Comparison of ENCODE assay signal across 8 cellular contexts in the genomic region with DNA sequence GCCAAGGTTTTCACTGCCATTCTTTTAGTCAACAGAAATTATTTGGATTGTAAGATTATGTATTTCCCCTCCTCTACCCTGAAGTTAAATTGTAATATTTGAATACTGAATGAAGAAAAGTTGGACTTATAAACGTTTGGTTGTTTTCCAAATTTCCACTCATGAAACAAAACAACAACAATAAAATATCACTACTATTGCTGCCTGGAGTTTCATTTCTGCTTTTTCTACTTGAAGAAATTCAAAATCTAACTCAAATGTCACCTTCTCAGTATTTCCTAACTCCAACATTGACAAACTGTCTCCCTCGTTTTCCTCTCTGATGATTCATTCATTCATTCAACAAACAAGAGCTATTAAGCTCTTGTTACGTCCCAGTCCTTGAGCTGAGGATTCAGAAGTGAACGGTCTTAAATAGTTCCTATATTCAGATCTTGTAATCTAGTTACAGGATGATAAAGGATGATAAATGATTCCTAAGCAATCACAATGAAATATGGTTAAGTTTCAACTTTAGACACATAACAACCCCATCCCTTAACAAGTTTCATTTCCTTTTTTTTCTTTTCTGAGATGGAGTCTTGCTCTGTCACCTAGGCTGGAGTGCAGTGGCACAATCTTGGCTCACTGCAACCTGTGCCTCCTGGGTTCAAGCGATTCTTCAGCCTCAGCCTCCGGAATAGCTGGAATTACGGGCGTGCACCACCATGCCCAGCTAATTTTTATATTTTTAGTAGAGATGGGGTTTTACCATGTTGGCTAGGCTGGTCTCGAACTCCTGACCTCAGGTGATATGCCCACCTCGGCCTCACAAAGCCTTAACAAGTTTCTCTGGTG. TPM values are rescaled to one million over a fixed set of nuclear protein-coding genes. Genes with fewer than 3 reads are reported as not detected.
DNase-seq lines count a peak whose midpoint lies in the region; ATAC-seq and TF ChIP-seq lines count a peak whose summit lies in the region.

No MANE protein-coding gene starts in this region.

- DNase-seq in MCF 10A (ENCODE audit: unreplicated experiment) (peak; percentile 52), breast epithelium (ENCODE audit: low spot score in 2 of 2) (no peak), adrenal gland (no peak), cerebellar cortex (ENCODE audit: low spot score) (no peak)
- no peak for DNase-seq in activated naive CD8-positive, alpha-beta T cell treated with anti-CD3 and anti-CD28 coated beads, Interleukin-2, amount 50 U/mL, for 24 hours
- DNase-seq in stimulated activated effector memory CD8-positive, alpha-beta T cell treated with anti-CD3 and anti-CD28 coated beads, Interleukin-12 subunit alpha, Interleukin-12 subunit beta, amount 100 ng/mL, for 72 hours (ENCODE audit: low spot score in 2 of 2) = no peak
- DNase-seq in activated CD8-positive, alpha-beta memory T cell treated with anti-CD3 and anti-CD28 coated beads, Interleukin-2, amount 50 U/mL, for 4 hours = no peak

- H3K4me1 ChIP-seq in breast epithelium = no peaks in the 10 kb centered on the region
- peaks cover 6 to 23% of the 10 kb centered on the region in 2 donors for H3K4me1 ChIP-seq in adrenal gland (replicated peaks in 1 of 2)

- intact Hi-C loops in MCF 10A (cut with micrococcal nuclease) (no loop called here), breast epithelium (cut with DNase I; ENCODE audit: low total_unique reads) (no loop called here), adrenal gland (cut with DNase I) (no loop called here)

- BruUV-seq in MCF 10A (replicated peaks; lab: Mats Ljungman, UMichigan) = no TSS peak

- peak overlapping the region in 1 of 3 donors; percentile 90 for H3K4me3 ChIP-seq in breast epithelium
- H3K4me3 ChIP-seq in adrenal gland = peak overlapping the region in 1 of 4 donors; percentile 54

- H3K9me3 Mint-ChIP-seq in MCF 10A (ENCODE audit: unreplicated experiment) = no peaks in the 10 kb centered on the region
- no peaks in the 10 kb centered on the region for H3K9me3 Mint-ChIP-seq in activated naive CD8-positive, alpha-beta T cell treated with anti-CD3 and anti-CD28 coated beads, Interleukin-2, amount 50 U/mL, for 24 hours
- no peaks in the 10 kb centered on the region for H3K9me3 Mint-ChIP-seq in stimulated activated effector memory CD8-positive, alpha-beta T cell treated with anti-CD3 and anti-CD28 coated beads, Interleukin-12 subunit alpha, Interleukin-12 subunit beta, amount 100 ng/mL, for 72 hours

- H3K36me3 Mint-ChIP-seq in MCF 10A (ENCODE audit: insufficient read depth, unreplicated experiment) = peaks cover 4% of the 10 kb centered on the region
- peaks cover 38% of the 10 kb centered on the region for H3K36me3 Mint-ChIP-seq in activated naive CD8-positive, alpha-beta T cell treated with anti-CD3 and anti-CD28 coated beads, Interleukin-2, amount 50 U/mL, for 24 hours (ENCODE audit: low read depth)
- peaks cover 32% of the 10 kb centered on the region for H3K36me3 Mint-ChIP-seq in stimulated activated effector memory CD8-positive, alpha-beta T cell treated with anti-CD3 and anti-CD28 coated beads, Interleukin-12 subunit alpha, Interleukin-12 subunit beta, amount 100 ng/mL, for 72 hours

- POLR2A ChIA-PET in MCF 10A (lab: Yijun Ruan, JAX) = interaction anchor here (0.6 to 5.5 kb wide), 15 partner anchors 10 to 572 kb away, joined by 3 to 82 read pairs (median 5); a partner anchor contains a TSS

- H3K27ac ChIP-seq in breast epithelium = no peak overlapping the region
- H3K27ac ChIP-seq in adrenal gland = peak overlapping the region in 1 of 5 donors; percentile 93

- H3K4me3 Mint-ChIP-seq in MCF 10A (ENCODE audit: unreplicated experiment) = peak overlapping the region; percentile 93
- H3K4me3 Mint-ChIP-seq in activated naive CD8-positive, alpha-beta T cell treated with anti-CD3 and anti-CD28 coated beads, Interleukin-2, amount 50 U/mL, for 24 hours = peak overlapping the region; percentile 94
- peak overlapping the region; percentile 94 for H3K4me3 Mint-ChIP-seq in stimulated activated effector memory CD8-positive, alpha-beta T cell treated with anti-CD3 and anti-CD28 coated beads, Interleukin-12 subunit alpha, Interleukin-12 subunit beta, amount 100 ng/mL, for 72 hours

- H3K9me3 ChIP-seq in breast epithelium (no peaks in the 10 kb centered on the region), adrenal gland (replicated peaks in 1 of 3) (no peaks in the 10 kb centered on the region)

- H3K36me3 ChIP-seq in breast epithelium (no peaks in the 10 kb centered on the region), adrenal gland (replicated peaks in 1 of 2) (no peaks in the 10 kb centered on the region)

- ATAC-seq in HG03280 (IDR thresholded peaks at IDR 0.05; ENCODE audit: unreplicated experiment) = peak; percentile 26
- ATAC-seq in activated naive CD8-positive, alpha-beta T cell treated with anti-CD3 and anti-CD28 coated beads, Interleukin-2, amount 50 U/mL, for 24 hours = peak; percentile 2
- no peak for ATAC-seq in stimulated activated effector memory CD8-positive, alpha-beta T cell treated with anti-CD3 and anti-CD28 coated beads, Interleukin-12 subunit alpha, Interleukin-12 subunit beta, amount 100 ng/mL, for 72 hours

- no peaks in the 10 kb centered on the region for H3K27me3 Mint-ChIP-seq in MCF 10A (ENCODE audit: insufficient read depth, unreplicated experiment)
- no peaks in the 10 kb centered on the region for H3K27me3 Mint-ChIP-seq in activated naive CD8-positive, alpha-beta T cell treated with anti-CD3 and anti-CD28 coated beads, Interleukin-2, amount 50 U/mL, for 24 hours

- peak overlapping the region; percentile 92 for H3K27ac Mint-ChIP-seq in MCF 10A (ENCODE audit: low read depth, unreplicated experiment)
- peak overlapping the region; percentile 99 for H3K27ac Mint-ChIP-seq in activated naive CD8-positive, alpha-beta T cell treated with anti-CD3 and anti-CD28 coated beads, Interleukin-2, amount 50 U/mL, for 24 hours
- H3K27ac Mint-ChIP-seq in stimulated activated effector memory CD8-positive, alpha-beta T cell treated with anti-CD3 and anti-CD28 coated beads, Interleukin-12 subunit alpha, Interleukin-12 subunit beta, amount 100 ng/mL, for 72 hours = peak overlapping the region; percentile 96

- H3K27me3 ChIP-seq in breast epithelium = no peaks in the 10 kb centered on the region
- no peaks in the 10 kb centered on the region for H3K27me3 ChIP-seq in adrenal gland

- CTCF ChIA-PET in MCF 10A (lab: Yijun Ruan, JAX) = interaction anchor here (0.5 to 10.9 kb wide), 12 partner anchors 10 to 454 kb away, joined by 3 to 104 read pairs (median 3); a partner anchor contains a TSS

- peaks cover 20% of the 10 kb centered on the region for H3K4me1 Mint-ChIP-seq in MCF 10A (ENCODE audit: insufficient read depth, unreplicated experiment)
- peaks cover 51% of the 10 kb centered on the region for H3K4me1 Mint-ChIP-seq in activated naive CD8-positive, alpha-beta T cell treated with anti-CD3 and anti-CD28 coated beads, Interleukin-2, amount 50 U/mL, for 24 hours
- H3K4me1 Mint-ChIP-seq in stimulated activated effector memory CD8-positive, alpha-beta T cell treated with anti-CD3 and anti-CD28 coated beads, Interleukin-12 subunit alpha, Interleukin-12 subunit beta, amount 100 ng/mL, for 72 hours = peaks cover 38% of the 10 kb centered on the region

- WGBS in adrenal gland, 4 donors = 68 to 74% (median 72%) methylated on average over 10 of the region's 10 CpGs

- TF ChIP-seq CTCF in MCF 10A (IDR thresholded peaks at IDR 0.05; ENCODE audit: unreplicated experiment) (no peak), breast epithelium (IDR thresholded peaks at IDR 0.05) (no peak), adrenal gland (IDR thresholded peaks at IDR 0.05) (no peak)

- TF ChIP-seq POLR2A in breast epithelium (IDR thresholded peaks at IDR 0.05) (no peak), adrenal gland (IDR thresholded peaks at IDR 0.05) (no peak)

RNA-seq across cellular contexts. Expression of a gene that starts 1.7 kb away (rescaled TPM):
- total RNA-seq in MCF 10A (2022) (27.7 and 28.7 TPM in 2 replicates), breast epithelium (10 to 100 TPM; 14.9 to 17.0 (median 15.1) TPM), adrenal gland (10 to 100 TPM in 6 of 8 donors, 1 to 10 TPM in 2; 7.2 to 16.3 (median 13.5) TPM)
- 10 to 100 TPM; 12.4 to 14.8 (median 13.3) TPM for polyA plus RNA-seq in adrenal gland

RNA-seq across cellular contexts. Expression of a gene that starts 24.8 kb away (rescaled TPM):
- total RNA-seq in MCF 10A (2022) = 14.3 and 17.6 TPM in 2 replicates
- 10 to 100 TPM; 65.2 to 97.3 (median 78.1) TPM for total RNA-seq in breast epithelium
- total RNA-seq in adrenal gland = 100 to 1,000 TPM in 7 of 8 donors, 10 to 100 TPM in 1; 84.6 to 209 (median 116) TPM
- 100 to 1,000 TPM; 101 to 169 (median 111) TPM for polyA plus RNA-seq in adrenal gland

RNA-seq across cellular contexts. Expression of a gene that starts 55.3 kb away (rescaled TPM):
- total RNA-seq in MCF 10A (2022) (0.77 and 0.86 TPM in 2 replicates), breast epithelium (1 to 10 TPM in 2 of 3 donors, under 1 TPM in 1; 0.44 to 1.6 (median 1.3) TPM), adrenal gland (1 to 10 TPM in 6 of 8 donors, under 1 TPM in 1, not detected in 1; 0.54 to 3.0 (median 1.5) TPM)
- polyA plus RNA-seq in adrenal gland = 1 to 10 TPM in 2 of 3 donors, under 1 TPM in 1; 0.32 to 2.1 (median 1.0) TPM
